8 cellular contexts compared by ENCODE assay signal in genomic region chr9:36748322-36748899, GRCh38.
A peak's percentile ranks its signal among the peaks of the same experiment; 100 is the strongest.
DNase-seq lines count a peak whose midpoint lies in the region; ATAC-seq and TF ChIP-seq lines count a peak whose summit lies in the region.

No MANE protein-coding gene starts in this region.

- CTCF ChIA-PET in activated CD4-positive, alpha-beta memory T cell treated with anti-CD3 and anti-CD28 coated beads for 36 hours (lab: Charles Lee) = no interaction called here

- intact Hi-C loops in activated CD4-positive, alpha-beta memory T cell treated with anti-CD3 and anti-CD28 coated beads for 36 hours (cut with micrococcal nuclease) = no loop called here
- intact Hi-C loops in left ventricle myocardium inferior (cut with micrococcal nuclease) = no loop called here

- no peaks in the 10 kb centered on the region for H3K36me3 ChIP-seq in left ventricle myocardium inferior

- H3K4me1 ChIP-seq in left ventricle myocardium inferior = no peaks in the 10 kb centered on the region

- H3K9me3 Mint-ChIP-seq in activated CD4-positive, alpha-beta memory T cell treated with anti-CD3 and anti-CD28 coated beads for 36 hours = no peaks in the 10 kb centered on the region

- no peak overlapping the region for H3K4me3 ChIP-seq in left ventricle myocardium inferior

- H3K27me3 Mint-ChIP-seq in activated CD4-positive, alpha-beta memory T cell treated with anti-CD3 and anti-CD28 coated beads for 36 hours = peaks cover 39% of the 10 kb centered on the region

- peaks cover 99% of the 10 kb centered on the region for H3K27me3 ChIP-seq in left ventricle myocardium inferior (ENCODE audit: low read depth)

- TF ChIP-seq CTCF in left ventricle myocardium inferior (IDR thresholded peaks at IDR 0.05; ENCODE audit: borderline replicate concordance) = no peak

- no peak overlapping the region for H3K27ac ChIP-seq in left ventricle myocardium inferior (replicated peaks)

- DNase-seq in stimulated activated CD4-positive, alpha-beta T cell treated with anti-CD3 and anti-CD28 coated beads, Interleukin-1b, Interleukin-23, amount 100 ng/mL, for 48 hours = peak; percentile 21
- DNase-seq in stimulated activated CD4-positive, alpha-beta T cell treated with anti-CD3 and anti-CD28 coated beads, Interleukin-4, amount 100 ng/mL, for 1 hour = no peak
- DNase-seq in activated CD4-positive, alpha-beta memory T cell treated with anti-CD3 and anti-CD28 coated beads for 36 hours = peak; percentile 43
- DNase-seq in left ventricle myocardium inferior (peak; percentile 19), NCI-H510A (lab: John Stamatoyannopoulos, UW) (no peak)

- ATAC-seq in GM21447 (IDR thresholded peaks at IDR 0.05; ENCODE audit: unreplicated experiment) (no peak), HG03469 (IDR thresholded peaks at IDR 0.05; ENCODE audit: unreplicated experiment) (no peak), HG03460 (IDR thresholded peaks at IDR 0.05; ENCODE audit: unreplicated experiment) (no peak)

- no peak overlapping the region for H3K27ac Mint-ChIP-seq in activated CD4-positive, alpha-beta memory T cell treated with anti-CD3 and anti-CD28 coated beads for 36 hours

- H3K4me1 Mint-ChIP-seq in activated CD4-positive, alpha-beta memory T cell treated with anti-CD3 and anti-CD28 coated beads for 36 hours (ENCODE audit: low read depth) = no peaks in the 10 kb centered on the region

- no peak overlapping the region for H3K4me3 Mint-ChIP-seq in activated CD4-positive, alpha-beta memory T cell treated with anti-CD3 and anti-CD28 coated beads for 36 hours

- H3K9me3 ChIP-seq in left ventricle myocardium inferior (replicated peaks) = no peaks in the 10 kb centered on the region

- POLR2A ChIA-PET in activated CD4-positive, alpha-beta memory T cell treated with anti-CD3 and anti-CD28 coated beads for 36 hours (lab: Charles Lee) = no interaction called here

- no peaks in the 10 kb centered on the region for H3K36me3 Mint-ChIP-seq in activated CD4-positive, alpha-beta memory T cell treated with anti-CD3 and anti-CD28 coated beads for 36 hours

Comparison
In these comparisons a context has a peak if more than half of its experiments do, and no peak if none do; other contexts are left out.
1. DNase-seq: peak in stimulated activated CD4-positive, alpha-beta T cell treated with anti-CD3 and anti-CD28 coated beads, Interleukin-1b, Interleukin-23, amount 100 ng/mL, for 48 hours (single experiment), activated CD4-positive, alpha-beta memory T cell treated with anti-CD3 and anti-CD28 coated beads for 36 hours (single experiment) and left ventricle myocardium inferior (single experiment); none in stimulated activated CD4-positive, alpha-beta T cell treated with anti-CD3 and anti-CD28 coated beads, Interleukin-4, amount 100 ng/mL, for 1 hour (single experiment) and NCI-H510A (single experiment).